ENCODE assay signal across 24 cellular contexts in the genomic region with DNA sequence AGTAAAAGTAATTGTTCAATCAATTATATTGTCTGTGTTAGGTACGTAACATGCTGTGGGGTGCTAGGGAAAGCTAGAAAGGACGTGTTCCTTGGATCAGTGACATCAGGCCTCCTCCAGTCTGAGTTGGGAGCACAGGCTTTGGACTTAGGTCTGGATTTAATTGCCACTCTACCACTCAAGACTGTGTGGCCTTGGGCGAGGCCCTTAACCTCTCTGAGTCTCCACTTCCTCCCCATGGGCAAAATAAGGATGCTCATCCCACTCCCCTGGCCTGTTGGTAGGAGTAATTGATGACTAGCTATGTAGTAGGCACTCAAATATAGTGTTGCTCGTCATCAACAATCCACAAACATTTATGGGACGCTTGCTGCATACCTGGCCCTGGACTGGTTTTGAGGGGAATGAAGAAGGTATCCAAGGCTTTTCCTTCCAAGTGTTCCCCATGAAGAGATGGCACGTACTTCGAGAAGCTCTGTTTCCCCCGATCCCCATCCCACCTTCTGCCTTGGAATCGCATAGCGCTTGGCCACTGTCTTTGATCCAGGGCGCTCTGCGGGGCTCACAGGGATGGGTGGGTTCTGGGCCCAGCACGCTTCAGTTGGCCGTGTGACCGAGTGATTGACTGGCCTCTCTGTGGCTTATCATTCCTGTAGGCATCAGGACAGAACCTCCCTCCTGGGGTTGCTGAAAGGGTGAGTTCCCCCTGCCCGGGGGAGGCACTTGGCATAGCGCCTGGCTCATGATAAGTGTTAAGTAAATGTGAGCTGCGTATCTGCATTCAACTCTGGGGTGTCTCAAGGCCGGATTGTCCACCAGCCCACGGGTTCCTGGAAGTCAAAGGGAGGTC. TPM values are rescaled to one million over a fixed set of nuclear protein-coding genes. Genes with fewer than 3 reads are reported as not detected.
DNase-seq lines count a peak whose midpoint lies in the region; ATAC-seq and TF ChIP-seq lines count a peak whose summit lies in the region.
"Had no signal": no experiment of that assay in that cellular context is flagged by ENCODE, and none has a peak within 500 bp of the region (broad histone marks: within the 10 kb centered on the region; RNA-seq: fewer than 3 reads in every experiment).

No MANE protein-coding gene starts in this region.

- peak; percentile 11 for DNase-seq in activated T-cell treated with anti-CD3 and anti-CD28 coated beads, Interleukin-2, amount 50 U/mL, for 1 hour
- DNase-seq in activated T-cell treated with anti-CD3 and anti-CD28 coated beads for 4 hours, result no peak
- peak; percentile 43 for DNase-seq in chondrocyte (ENCODE audit: low spot score)
- DNase-seq in left lobe of liver (ENCODE audit: low spot score), result peak; percentile 12
- DNase-seq in upper lobe of right lung, result peak; percentile 63
- no peak for DNase-seq in hippocampal formation (lab: John Stamatoyannopoulos, UW)
- DNase-seq: activated B cell treated with CpG ODN at 0.5 μM for 24 hours; activated CD8-positive, alpha-beta T cell treated with anti-CD3 and anti-CD28 coated beads, Interleukin-2, amount 10 ng/mL, durations not matched to agents 7 days and 5 days; activated naive CD8-positive, alpha-beta T cell treated with anti-CD3 and anti-CD28 coated beads for 36 hours; Calu3; EL; Kasumi-1; left lung; NCI-H1092 treated with DMSO at 0.1 percent for 48 hours; PC-3; SJCRH30; stimulated activated naive CD4-positive, alpha-beta T cell; T-helper 2 cell had no signal

- no peaks in the 10 kb centered on the region for H3K27me3 ChIP-seq in upper lobe of right lung
- H3K27me3 ChIP-seq: gastroesophageal sphincter, left lung, SJCRH30, tibial nerve had no signal

- no peaks in the 10 kb centered on the region for H3K36me3 ChIP-seq in upper lobe of right lung
- H3K36me3 ChIP-seq: BLaER1, gastroesophageal sphincter, left lung, SJCRH30, tibial nerve had no signal

- no peaks in the 10 kb centered on the region for H3K36me3 Mint-ChIP-seq in chondrocyte (ENCODE audit: low read depth)
- H3K36me3 Mint-ChIP-seq: activated naive CD8-positive, alpha-beta T cell treated with anti-CD3 and anti-CD28 coated beads for 36 hours had no signal

- no peak overlapping the region for H3K27ac ChIP-seq in upper lobe of right lung
- H3K27ac ChIP-seq: BLaER1, gastroesophageal sphincter, left lung, SJCRH30, tibial nerve had no signal

- no peak for TF ChIP-seq CTCF in chondrocyte (IDR thresholded peaks at IDR 0.05)
- TF ChIP-seq CTCF in upper lobe of right lung (IDR thresholded peaks at IDR 0.05), result no peak

- no peak overlapping the region for H3K4me3 Mint-ChIP-seq in chondrocyte (ENCODE audit: unreplicated experiment)
- H3K4me3 Mint-ChIP-seq: activated B cell treated with CpG ODN at 0.5 μM for 24 hours; activated CD8-positive, alpha-beta T cell treated with anti-CD3 and anti-CD28 coated beads, Interleukin-2, amount 10 ng/mL, durations not matched to agents 7 days and 5 days; activated naive CD8-positive, alpha-beta T cell treated with anti-CD3 and anti-CD28 coated beads for 36 hours had no signal

- no peaks in the 10 kb centered on the region for H3K4me1 Mint-ChIP-seq in chondrocyte (ENCODE audit: low read depth)
- H3K4me1 Mint-ChIP-seq: activated B cell treated with CpG ODN at 0.5 μM for 24 hours; activated naive CD8-positive, alpha-beta T cell treated with anti-CD3 and anti-CD28 coated beads for 36 hours had no signal

- no peaks in the 10 kb centered on the region for H3K9me3 ChIP-seq in upper lobe of right lung
- H3K9me3 ChIP-seq: BLaER1, gastroesophageal sphincter, left lung, SJCRH30, tibial nerve had no signal

- no peak overlapping the region for H3K4me3 ChIP-seq in upper lobe of right lung
- H3K4me3 ChIP-seq: BLaER1, gastroesophageal sphincter, left lung, SJCRH30, tibial nerve had no signal

- intact Hi-C loops in upper lobe of right lung (cut with DNase I), result no loop called here

- H3K4me1 ChIP-seq in upper lobe of right lung, result no peaks in the 10 kb centered on the region
- H3K4me1 ChIP-seq: BLaER1, gastroesophageal sphincter, left lung, SJCRH30, tibial nerve had no signal

- ATAC-seq in left lobe of liver (no peak), upper lobe of right lung (peak; percentile 15), HG03520 (IDR thresholded peaks at IDR 0.05; ENCODE audit: unreplicated experiment) (no peak), GM18511 (IDR thresholded peaks at IDR 0.05; ENCODE audit: unreplicated experiment) (no peak)
- ATAC-seq: activated CD8-positive, alpha-beta T cell treated with anti-CD3 and anti-CD28 coated beads, Interleukin-2, amount 10 ng/mL, durations not matched to agents 7 days and 5 days; gastroesophageal sphincter; left lung; PC-3 had no signal

- H3K9me3 Mint-ChIP-seq in chondrocyte (ENCODE audit: low read depth), result no peaks in the 10 kb centered on the region
- H3K9me3 Mint-ChIP-seq: activated B cell treated with CpG ODN at 0.5 μM for 24 hours; activated naive CD8-positive, alpha-beta T cell treated with anti-CD3 and anti-CD28 coated beads for 36 hours had no signal

- H3K27me3 Mint-ChIP-seq in chondrocyte (ENCODE audit: low read depth), result no peaks in the 10 kb centered on the region

- H3K27ac Mint-ChIP-seq in chondrocyte (ENCODE audit: unreplicated experiment), result no peak overlapping the region
- H3K27ac Mint-ChIP-seq: activated B cell treated with CpG ODN at 0.5 μM for 24 hours; activated CD8-positive, alpha-beta T cell treated with anti-CD3 and anti-CD28 coated beads, Interleukin-2, amount 10 ng/mL, durations not matched to agents 7 days and 5 days; activated naive CD8-positive, alpha-beta T cell treated with anti-CD3 and anti-CD28 coated beads for 36 hours had no signal

RNA-seq across cellular contexts. Expression of gene FGF18, which starts 8.1 kb away (rescaled TPM):
- total RNA-seq in chondrocyte (1.7 to 18.1 TPM (median 2.1 TPM) in 3 replicates), left lobe of liver (not detected), upper lobe of right lung (4.2 TPM)
- total RNA-seq: activated B cell treated with CpG ODN at 0.5 μM for 24 hours; activated CD8-positive, alpha-beta T cell treated with anti-CD3 and anti-CD28 coated beads, Interleukin-2, amount 10 ng/mL, durations not matched to agents 7 days and 5 days; epithelial cell of proximal tubule; SJCRH30 had no signal

RNA-seq across cellular contexts. Expression of gene NPM1, which starts 39.9 kb away (rescaled TPM):
- total RNA-seq in chondrocyte (774 to 814 TPM (median 795 TPM) in 3 replicates), left lobe of liver (184 TPM), upper lobe of right lung (585 TPM)

Comparison
In these comparisons a context has a peak if more than half of its experiments do, and no peak if none do; other contexts are left out.
1. DNase-seq: peak in activated T-cell treated with anti-CD3 and anti-CD28 coated beads, Interleukin-2, amount 50 U/mL, for 1 hour (single experiment), chondrocyte (single experiment), left lobe of liver (single experiment) and upper lobe of right lung (single experiment); none in activated T-cell treated with anti-CD3 and anti-CD28 coated beads for 4 hours (single experiment) and hippocampal formation (0 of 2).